In genomic region chr3:138125548-138126221, GRCh38 we compare ENCODE assay signal across 9 cellular contexts. TPM values are rescaled to one million over a fixed set of nuclear protein-coding genes. Genes with fewer than 3 reads are reported as not detected.
DNase-seq lines count a peak whose midpoint lies in the region; ATAC-seq and TF ChIP-seq lines count a peak whose summit lies in the region.
"Had no signal": no experiment of that assay in that cellular context is flagged by ENCODE, and none has a peak within 500 bp of the region (broad histone marks: within the 10 kb centered on the region; RNA-seq: fewer than 3 reads in every experiment).

No MANE protein-coding gene starts in this region.

- no peaks in the 10 kb centered on the region for H3K36me3 Mint-ChIP-seq in activated naive CD4-positive, alpha-beta T cell treated with anti-CD3 and anti-CD28 coated beads, Interleukin-2, amount 50 U/mL, for 72 hours

- H3K36me3 ChIP-seq in MG63 (no peaks in the 10 kb centered on the region), left lung (no peaks in the 10 kb centered on the region), thymus (ENCODE audit: control insufficient read depth, insufficient read depth) (no peaks in the 10 kb centered on the region)

- H3K4me3 ChIP-seq in MG63 (no peak overlapping the region), left lung (no peak overlapping the region), thymus (ENCODE audit: low read length) (no peak overlapping the region)

- DNase-seq in MG63 (peak; percentile 16), left lung (peak in 1 of 2 donors; percentile 42), NK-92 (lab: John Stamatoyannopoulos, UW; ENCODE audit: unreplicated experiment) (no peak), NCI-H1436 (lab: John Stamatoyannopoulos, UW) (no peak)
- no peak for DNase-seq in activated naive CD4-positive, alpha-beta T cell treated with anti-CD3 and anti-CD28 coated beads, Interleukin-2, amount 50 U/mL, for 72 hours (ENCODE audit: low spot score in 2 of 2)

- H3K9me3 ChIP-seq in MG63 (no peaks in the 10 kb centered on the region), left lung (no peaks in the 10 kb centered on the region), thymus (ENCODE audit: control insufficient read depth) (no peaks in the 10 kb centered on the region)

- TF ChIP-seq CTCF in left lung (IDR thresholded peaks at IDR 0.05), result no peak

- ATAC-seq in left lung, result peak; percentile 82
- no peak for ATAC-seq in activated naive CD4-positive, alpha-beta T cell treated with anti-CD3 and anti-CD28 coated beads, Interleukin-2, amount 50 U/mL, for 72 hours

- intact Hi-C loops in left lung (cut with DNase I), result no loop called here

- H3K9me3 Mint-ChIP-seq in activated naive CD4-positive, alpha-beta T cell treated with anti-CD3 and anti-CD28 coated beads, Interleukin-2, amount 50 U/mL, for 72 hours, result no peaks in the 10 kb centered on the region

- H3K27me3 ChIP-seq in MG63 (no peaks in the 10 kb centered on the region), left lung (no peaks in the 10 kb centered on the region), thymus (ENCODE audit: control insufficient read depth, insufficient read depth) (no peaks in the 10 kb centered on the region)

- H3K27ac ChIP-seq in angular gyrus (ENCODE audit: low read depth, low read length) (peak overlapping the region; percentile 38), left lung (peak overlapping the region; percentile 57 to 70), thymus (ENCODE audit: low read depth) (peak overlapping the region; percentile 25)
- H3K27ac ChIP-seq: parathyroid adenoma had no signal

- H3K27ac Mint-ChIP-seq in activated naive CD4-positive, alpha-beta T cell treated with anti-CD3 and anti-CD28 coated beads, Interleukin-2, amount 50 U/mL, for 72 hours, result no peak overlapping the region

- 92% methylated on average over 5 of the region's 5 CpGs for WGBS in thymus

- H3K4me1 ChIP-seq in left lung (peaks cover 0 to 16% of the 10 kb centered on the region in 2 donors), thymus (ENCODE audit: control insufficient read depth, insufficient read depth, low read length) (no peaks in the 10 kb centered on the region)
- H3K4me1 ChIP-seq: parathyroid adenoma had no signal

RNA-seq across cellular contexts. Expression of gene A4GNT, which starts 6.5 kb away (rescaled TPM):
- not detected in 2 replicates for total RNA-seq in MG63 (2014; rRNA removed; shearing (Covaris generic); ENCODE audit: low replicate concordance)
- total RNA-seq in left lung, result not detected
- polyA plus RNA-seq in thymus, result not detected
- not detected for total RNA-seq in activated naive CD4-positive, alpha-beta T cell treated with anti-CD3 and anti-CD28 coated beads, Interleukin-2, amount 50 U/mL, for 72 hours
- total RNA-seq: epithelial cell of proximal tubule had no signal

RNA-seq across cellular contexts. Expression of gene DZIP1L, which starts 10.3 kb away (rescaled TPM):
- total RNA-seq in MG63 (2014; rRNA removed; shearing (Covaris generic); ENCODE audit: low replicate concordance), result 14.9 and 20.1 TPM in 2 replicates
- 10 to 100 TPM; 14.0 to 16.6 TPM for total RNA-seq in left lung
- polyA plus RNA-seq in thymus, result 1.5 TPM
- total RNA-seq in activated naive CD4-positive, alpha-beta T cell treated with anti-CD3 and anti-CD28 coated beads, Interleukin-2, amount 50 U/mL, for 72 hours, result not detected

RNA-seq across cellular contexts. Expression of gene DBR1, which starts 49.0 kb away (rescaled TPM):
- total RNA-seq in MG63 (2014; rRNA removed; shearing (Covaris generic); ENCODE audit: low replicate concordance), result 19.2 and 29.5 TPM in 2 replicates
- 10 to 100 TPM; 16.7 to 17.7 TPM for total RNA-seq in left lung
- polyA plus RNA-seq in thymus, result 12.7 TPM
- 10 to 100 TPM; 22.0 to 29.2 TPM for total RNA-seq in activated naive CD4-positive, alpha-beta T cell treated with anti-CD3 and anti-CD28 coated beads, Interleukin-2, amount 50 U/mL, for 72 hours

Comparison
In these comparisons a context has a peak if more than half of its experiments do, and no peak if none do; other contexts are left out.
1. RNA of gene DZIP1L, which starts 10.3 kb away (total RNA-seq): 14.9 to 20.1 TPM in MG63 and 14.0 to 16.6 TPM in left lung; not detected in activated naive CD4-positive, alpha-beta T cell treated with anti-CD3 and anti-CD28 coated beads, Interleukin-2, amount 50 U/mL, for 72 hours; every median in the first group is over 10 times any median in the second.
2. Peak in every context shown above with its lines, with median percentiles within 50 percentile points of each other: H3K27ac ChIP-seq.